In the genomic region with DNA sequence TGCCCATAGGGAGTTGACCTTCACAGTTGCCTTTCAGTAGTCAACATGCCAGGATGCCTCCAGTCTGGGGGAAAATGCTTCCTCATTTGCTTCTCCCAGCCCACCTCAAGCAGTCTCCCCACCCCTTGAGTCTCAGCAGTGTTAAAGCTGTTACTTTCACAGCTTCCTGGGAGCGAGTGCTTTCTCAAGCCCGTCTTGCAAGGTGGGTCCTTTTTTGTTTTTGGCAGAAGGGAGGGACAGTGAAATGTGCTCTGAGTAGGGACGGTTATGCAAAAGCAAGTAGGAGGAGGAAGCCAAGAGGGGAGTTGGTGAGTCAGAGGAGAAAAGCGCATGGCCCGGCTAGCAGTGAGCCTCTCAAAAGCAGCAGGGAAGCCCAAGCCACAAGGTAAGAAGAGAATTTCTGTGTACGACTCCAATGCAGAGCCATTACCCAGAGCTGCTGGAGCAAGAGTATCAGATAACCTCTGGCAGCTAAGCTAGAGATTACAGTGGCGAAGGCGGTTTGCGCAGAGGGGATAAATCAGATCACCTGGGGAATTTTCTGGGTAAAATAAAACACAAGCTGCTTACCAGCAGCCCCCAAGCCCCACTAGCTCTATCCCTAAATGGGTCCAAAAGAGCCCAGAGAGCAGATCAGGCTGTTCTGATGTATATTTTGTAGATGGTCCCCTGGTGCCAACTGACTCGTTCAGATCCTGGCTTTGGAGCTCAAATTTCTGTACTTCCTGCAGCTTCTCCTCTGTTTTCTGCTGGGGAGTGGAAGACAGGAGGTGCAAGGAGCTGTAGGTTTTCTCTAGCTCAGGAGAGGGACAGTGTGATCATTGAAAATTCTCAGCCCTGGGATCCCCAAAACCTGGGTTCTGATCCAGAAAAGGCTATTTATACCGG, we compare ENCODE assay signal across 11 cellular contexts. TPM values are rescaled to one million over a fixed set of nuclear protein-coding genes. Genes with fewer than 3 reads are reported as not detected.
DNase-seq lines count a peak whose midpoint lies in the region; ATAC-seq and TF ChIP-seq lines count a peak whose summit lies in the region.
"Had no signal": no experiment of that assay in that cellular context is flagged by ENCODE, and none has a peak within 500 bp of the region (broad histone marks: within the 10 kb centered on the region; RNA-seq: fewer than 3 reads in every experiment).

A gene (plus strand): TSS at position 316 of the 888 bp plus-strand sequence. CDS start 10,252 bp downstream, outside the sequence.

- H3K9me3 Mint-ChIP-seq in stimulated activated effector memory CD8-positive, alpha-beta T cell treated with anti-CD3 and anti-CD28 coated beads, Interleukin-12 subunit alpha, Interleukin-12 subunit beta, amount 100 ng/mL, for 72 hours: no peaks in the 10 kb centered on the region
- H3K9me3 Mint-ChIP-seq: natural killer cell treated with Interleukin-12 subunit alpha and Interleukin-12 subunit beta and Interleukin-15 and Interleukin-18, amount 100 ng/mL, for 72 hours had no signal

- DNase-seq in NCI-H1417 (lab: John Stamatoyannopoulos, UW) (peak; percentile 2 to 53 (median 46)), NCI-H1417 treated with DMSO at 0.1 percent for 48 hours (lab: John Stamatoyannopoulos, UW) (no peak), NCI-H524 treated with DMSO at 0.1 percent for 48 hours (lab: John Stamatoyannopoulos, UW) (peak; percentile 22), fibroblast of gingiva (ENCODE audit: low read depth) (peak; percentile 24), dorsolateral prefrontal cortex (no peak), mesenteric fat pad (ENCODE audit: low spot score) (no peak)
- no peak for DNase-seq in stimulated activated effector memory CD8-positive, alpha-beta T cell treated with anti-CD3 and anti-CD28 coated beads, Interleukin-12 subunit alpha, Interleukin-12 subunit beta, amount 100 ng/mL, for 72 hours (ENCODE audit: low spot score in 2 of 2)

- no peak within 1 kb of the TSS for H3K4me3 ChIP-seq in dorsolateral prefrontal cortex

- no peak within 1 kb of the TSS for H3K27ac ChIP-seq in dorsolateral prefrontal cortex
- H3K27ac ChIP-seq: 22Rv1 had no signal

- TF ChIP-seq CTCF in dorsolateral prefrontal cortex (IDR thresholded peaks at IDR 0.05 in 54 of 56, conservative IDR thresholded peaks at IDR 0.05 in 2 of 56; ENCODE audit: low read depth in 1 of 56, partially characterized antibody in 56 of 56): no peak

- H3K4me3 Mint-ChIP-seq in stimulated activated effector memory CD8-positive, alpha-beta T cell treated with anti-CD3 and anti-CD28 coated beads, Interleukin-12 subunit alpha, Interleukin-12 subunit beta, amount 100 ng/mL, for 72 hours: no peak within 1 kb of the TSS
- H3K4me3 Mint-ChIP-seq: natural killer cell treated with Interleukin-12 subunit alpha and Interleukin-12 subunit beta and Interleukin-15 and Interleukin-18, amount 100 ng/mL, for 72 hours had no signal

- peaks cover 0 to 26% (median 0%) of the 10 kb centered on the region in 45 donors for H3K27me3 ChIP-seq in dorsolateral prefrontal cortex

- intact Hi-C loops in dorsolateral prefrontal cortex (cut with DNase I): no loop called here

- H3K4me1 Mint-ChIP-seq in stimulated activated effector memory CD8-positive, alpha-beta T cell treated with anti-CD3 and anti-CD28 coated beads, Interleukin-12 subunit alpha, Interleukin-12 subunit beta, amount 100 ng/mL, for 72 hours: peaks cover 6% of the 10 kb centered on the region

- peak; percentile 69 for ATAC-seq in stimulated activated effector memory CD8-positive, alpha-beta T cell treated with anti-CD3 and anti-CD28 coated beads, Interleukin-12 subunit alpha, Interleukin-12 subunit beta, amount 100 ng/mL, for 72 hours
- ATAC-seq in HG03175 (IDR thresholded peaks at IDR 0.05; ENCODE audit: unreplicated experiment): no peak

- H3K36me3 Mint-ChIP-seq in stimulated activated effector memory CD8-positive, alpha-beta T cell treated with anti-CD3 and anti-CD28 coated beads, Interleukin-12 subunit alpha, Interleukin-12 subunit beta, amount 100 ng/mL, for 72 hours: no peaks in the 10 kb centered on the region
- H3K36me3 Mint-ChIP-seq: natural killer cell treated with Interleukin-12 subunit alpha and Interleukin-12 subunit beta and Interleukin-15 and Interleukin-18, amount 100 ng/mL, for 72 hours had no signal

- H3K27ac Mint-ChIP-seq in stimulated activated effector memory CD8-positive, alpha-beta T cell treated with anti-CD3 and anti-CD28 coated beads, Interleukin-12 subunit alpha, Interleukin-12 subunit beta, amount 100 ng/mL, for 72 hours: no peak within 1 kb of the TSS
- H3K27ac Mint-ChIP-seq: natural killer cell treated with Interleukin-12 subunit alpha and Interleukin-12 subunit beta and Interleukin-15 and Interleukin-18, amount 100 ng/mL, for 72 hours had no signal

RNA-seq across cellular contexts. Expression of the gene that starts here (rescaled TPM):
- total RNA-seq in dorsolateral prefrontal cortex: 1 to 10 TPM in 1 of 120 experiments, under 1 TPM in 67, not detected in 52; 0.16 to 1.2 (median 0.44) TPM
- 0.26 TPM for total RNA-seq in mesenteric fat pad
- total RNA-seq: natural killer cell treated with Interleukin-12 subunit alpha and Interleukin-12 subunit beta and Interleukin-15 and Interleukin-18, amount 100 ng/mL, for 72 hours; T-helper 1 cell treated with Interleukin-12 subunit alpha and Interleukin-12 subunit beta and Interleukin-4 antibody, amounts not matched to agents 30 ng/mL and 1 ng/mL, for 36 hours had no signal

Comparison
In these comparisons a context has a peak if more than half of its experiments do, and no peak if none do; other contexts are left out.
1. DNase-seq: peak in NCI-H1417 (3 of 3), NCI-H524 treated with DMSO at 0.1 percent for 48 hours (single experiment) and fibroblast of gingiva (single experiment); none in NCI-H1417 treated with DMSO at 0.1 percent for 48 hours (single experiment), stimulated activated effector memory CD8-positive, alpha-beta T cell treated with anti-CD3 and anti-CD28 coated beads, Interleukin-12 subunit alpha, Interleukin-12 subunit beta, amount 100 ng/mL, for 72 hours (0 of 2), dorsolateral prefrontal cortex (0 of 10) and mesenteric fat pad (single experiment).